1 cellular context compared by ENCODE assay signal in the genomic region with DNA sequence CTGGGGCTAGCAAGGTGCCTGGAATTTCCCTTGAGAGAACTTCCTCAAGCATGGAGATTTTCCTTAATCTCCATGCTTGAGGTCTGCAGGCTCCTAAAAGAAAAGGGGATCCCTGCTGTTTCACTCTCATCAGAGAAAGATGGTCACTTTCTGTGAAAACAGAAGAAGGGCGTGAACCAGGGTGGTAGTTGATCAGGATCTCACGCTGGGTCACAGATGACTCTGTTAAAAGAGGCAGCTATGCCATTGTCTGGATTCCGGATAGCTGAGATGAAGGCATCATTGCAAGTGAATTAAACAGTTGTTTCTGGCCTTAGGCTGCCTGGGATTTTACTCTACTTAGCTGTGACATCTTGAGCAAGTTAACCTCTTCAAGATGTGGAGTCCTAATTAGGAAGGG.
TF ChIP-seq lines count a peak whose summit lies in the region.

No MANE protein-coding gene starts in this region.

TF ChIP-seq in WTC11, 78 proteins besides CTCF, POLR2A, EP300 and RAD21 (continued from another document):
- TF ChIP-seq AR (CRISPR knock-in tag; IDR thresholded peaks at IDR 0.05) (no peak), ZNF671 (CRISPR knock-in tag; IDR thresholded peaks at IDR 0.05) (no peak), IRF2 (CRISPR knock-in tag; IDR thresholded peaks at IDR 0.05; ENCODE audit: borderline replicate concordance, low read depth) (no peak), RORB (CRISPR knock-in tag; IDR thresholded peaks at IDR 0.05) (no peak)
